Comparison of ENCODE assay signal across 1 cellular context in genomic region chr15:88638626-88639372, GRCh38.
A peak's percentile ranks its signal among the peaks of the same experiment; 100 is the strongest.
TF ChIP-seq lines count a peak whose summit lies in the region.

Gene ISG20, plus strand, starts transcription at chr15:88639016. Its CDS starts 351 bp downstream, at chr15:88639367.

TF ChIP-seq in HepG2, 621 proteins besides CTCF, POLR2A, EP300 and RAD21 (continued from another document):
- TF ChIP-seq IRF1 (CRISPR knock-in tag; IDR thresholded peaks at IDR 0.05; ENCODE audit: low read depth) (no peak; the same call in 1 of the 2 replicates), PAXIP1 (CRISPR knock-in tag; conservative IDR thresholded peaks at IDR 0.05) (peak; percentile 86), ZSCAN31 (CRISPR knock-in tag; IDR thresholded peaks at IDR 0.05; ENCODE audit: low read depth) (peak; percentile 68; the same call in 1 of the 2 replicates), ZNF275 (CRISPR knock-in tag; IDR thresholded peaks at IDR 0.05; ENCODE audit: borderline replicate concordance) (peak; percentile 61; the same call in 1 of the 2 replicates), ZNF777 (CRISPR knock-in tag; IDR thresholded peaks at IDR 0.05) (no peak), ZNF83 (CRISPR knock-in tag; IDR thresholded peaks at IDR 0.05; ENCODE audit: borderline replicate concordance) (no peak; the same call in 1 of the 2 replicates), ZKSCAN5 (CRISPR knock-in tag; IDR thresholded peaks at IDR 0.05) (no peak), ZNF558 (CRISPR knock-in tag; IDR thresholded peaks at IDR 0.05; ENCODE audit: borderline replicate concordance) (peak; percentile 89; the same call in 1 of the 2 replicates), NKX3-1 (CRISPR knock-in tag; IDR thresholded peaks at IDR 0.05) (peak; percentile 31; the same call in 1 of the 2 replicates), SOX5 (CRISPR knock-in tag; IDR thresholded peaks at IDR 0.05; ENCODE audit: borderline replicate concordance) (peak; percentile 81)
